1 cellular context compared by ENCODE assay signal in the genomic region with DNA sequence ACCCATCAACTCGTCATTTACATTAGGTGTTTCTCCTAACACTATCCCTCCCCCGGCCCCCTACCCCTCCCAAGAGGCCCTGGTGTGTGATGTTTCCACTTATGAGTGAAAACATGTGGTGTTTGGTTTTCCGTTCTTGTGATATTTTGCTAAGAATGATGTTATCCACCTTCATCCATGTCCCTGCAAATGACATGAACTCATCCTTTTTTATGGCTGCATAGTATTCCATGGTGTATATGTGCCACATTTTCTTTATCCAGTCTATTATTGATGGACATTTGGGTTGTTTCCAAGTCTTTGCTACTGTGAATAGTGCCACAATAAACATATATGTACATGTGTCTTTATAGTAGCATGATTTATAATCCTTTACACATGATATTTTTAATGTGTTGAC.
DNase-seq lines count a peak whose midpoint lies in the region; ATAC-seq, FAIRE-seq and TF ChIP-seq lines count a peak whose summit lies in the region.
"Not testable (repeated sequence)": the region's sequence is repeated elsewhere in the genome, so short reads cannot be mapped to it uniquely, and the experiment has no call there.

No MANE protein-coding gene starts in this region.

- not testable (repeated sequence) for H4K20me1 ChIP-seq in K562 (replicated peaks; ENCODE audit: control insufficient read depth, insufficient read depth, low read length)

- WGBS in K562 (ENCODE audit: insufficient coverage, low coverage, missing lambda C conversion rate) = 63% methylated on average over 3 of the region's 3 CpGs

- not testable (repeated sequence) for H3K9me3 ChIP-seq in K562 (replicated peaks; ENCODE audit: control insufficient read depth, insufficient read depth, low read depth, low read length)

- TF ChIP-seq CTCF in K562 (IDR thresholded peaks at IDR 0.05 in 2 of 3, conservative IDR thresholded peaks at IDR 0.05 in 1 of 3; ENCODE audit: insufficient read depth in 2 of 3, low read depth in 1 of 3, low read length in 3 of 3) = not testable (repeated sequence)

- H3K27ac ChIP-seq in K562 (ENCODE audit: extremely low read depth, low read depth, low read length) = not testable (repeated sequence)

- in situ Hi-C loops in K562 (cut with MboI) = not testable (repeated sequence)

- not testable (repeated sequence) for H3K4me2 ChIP-seq in K562 (ENCODE audit: insufficient read depth, low read length)

- H3K79me2 ChIP-seq in K562 (ENCODE audit: control insufficient read depth, insufficient read depth, low read length) = not testable (repeated sequence)

- not testable (repeated sequence) for H3K4me3 ChIP-seq in K562

- not testable (repeated sequence) for H3K36me3 ChIP-seq in K562 (ENCODE audit: control insufficient read depth, insufficient read depth, low read length)

- not testable (repeated sequence) for TF ChIP-seq EP300 in K562 (IDR thresholded peaks at IDR 0.05; ENCODE audit: low read length)

- H3K9me1 ChIP-seq in K562 (ENCODE audit: control insufficient read depth, insufficient read depth, low read length) = not testable (repeated sequence)

- not testable (repeated sequence) for H3K9ac ChIP-seq in K562 (ENCODE audit: insufficient read depth in 1 of 2, low read depth in 2 of 2, low read length in 2 of 2)

- not testable (repeated sequence) for BruUV-seq in K562 (replicated peaks; lab: Mats Ljungman, UMichigan)

- CTCF ChIA-PET in K562 (lab: Yijun Ruan, JAX; ENCODE audit: low intra/inter-chr PET ratio) = not testable (repeated sequence)

- not testable (repeated sequence) for DNase-seq in K562 (ENCODE audit: extremely low read depth in 1 of 4, low spot score in 3 of 4)

- TF ChIP-seq POLR2A in K562 (conservative IDR thresholded peaks at IDR 0.05) = not testable (repeated sequence)

- not testable (repeated sequence) for TF ChIP-seq RAD21 in K562 (CRISPR knock-in tag; conservative IDR thresholded peaks at IDR 0.05 in 1 of 2, IDR thresholded peaks at IDR 0.05 in 1 of 2)

- not testable (repeated sequence) for ATAC-seq in K562

- intact Hi-C loops in K562 (cut with micrococcal nuclease) = not testable (repeated sequence)

- FAIRE-seq in K562 (lab: Jason Lieb, UNC) = not testable (repeated sequence)

- H2AFZ ChIP-seq in K562 (ENCODE audit: low read depth, low read length) = not testable (repeated sequence)

- POLR2A ChIA-PET in K562 (lab: Yijun Ruan, JAX) = not testable (repeated sequence)

- H3K27me3 ChIP-seq in K562 (ENCODE audit: control insufficient read depth in 2 of 2, insufficient read depth in 2 of 2, low read length in 2 of 2) = not testable (repeated sequence)

- H3K4me1 ChIP-seq in K562 (replicated peaks in 1 of 2; ENCODE audit: control insufficient read depth in 2 of 2, insufficient read depth in 2 of 2, low read length in 2 of 2) = not testable (repeated sequence)

TF ChIP-seq in K562, 482 proteins besides CTCF, POLR2A, EP300 and RAD21:
- TF ChIP-seq BCOR (IDR thresholded peaks at IDR 0.05) (peak; percentile 69; the same call in 1 of the 2 replicates), KDM1A (IDR thresholded peaks at IDR 0.05) (0 out of 4 replicates have a peak, but pooled peaks of 1 of the 2 experiments have one; percentile 16), RBM25 (IDR thresholded peaks at IDR 0.05; ENCODE audit: low read depth, low read length, severe bottlenecking) (peak; percentile 40), ZNF146 (CRISPR knock-in tag; IDR thresholded peaks at IDR 0.05; ENCODE audit: unreplicated experiment) (peak; percentile 94)
TF ChIP-seq in K562: peak in this region for 4; not testable (repeated sequence) for 478.
